8 cellular contexts compared by ENCODE assay signal in genomic region chr6:160520043-160520904, GRCh38.
A peak's percentile ranks its signal among the peaks of the same experiment; 100 is the strongest.
DNase-seq lines count a peak whose midpoint lies in the region; ATAC-seq and TF ChIP-seq lines count a peak whose summit lies in the region.

No MANE protein-coding gene starts in this region.

- peak overlapping the region; percentile 80 for H3K27ac Mint-ChIP-seq in activated CD4-positive, alpha-beta T cell treated with anti-CD3 and anti-CD28 coated beads for 36 hours

- POLR2A ChIA-PET in activated CD4-positive, alpha-beta T cell treated with anti-CD3 and anti-CD28 coated beads for 36 hours (lab: Charles Lee), result interaction anchor here (0.6 to 0.7 kb wide), 2 partner anchors 12 to 731 kb away, joined by 3 to 4 read pairs; partner anchors contain the start of gene TCP1

- DNase-seq in NCI-H446 (lab: John Stamatoyannopoulos, UW) (peak; percentile 23 to 54), NCI-H446 treated with DMSO at 0.1 percent for 48 hours (lab: John Stamatoyannopoulos, UW) (no peak), NCI-H1930 (lab: John Stamatoyannopoulos, UW) (peak; percentile 47 to 73), choroid plexus epithelial cell (ENCODE audit: low read depth) (peak; percentile 46), left colon (peak; percentile 55 to 82)
- DNase-seq in activated CD4-positive, alpha-beta T cell treated with anti-CD3 and anti-CD28 coated beads for 36 hours, result peak; percentile 83
- peak; percentile 74 to 76 for DNase-seq in stimulated activated CD4-positive, alpha-beta T cell treated with anti-CD3 and anti-CD28 coated beads, Interleukin-1b, Interleukin-23, amount 100 ng/mL, for 4 hours (ENCODE audit: low read depth in 2 of 2)

- H3K27me3 Mint-ChIP-seq in activated CD4-positive, alpha-beta T cell treated with anti-CD3 and anti-CD28 coated beads for 36 hours, result peaks cover 5% of the 10 kb centered on the region

- H3K9me3 Mint-ChIP-seq in activated CD4-positive, alpha-beta T cell treated with anti-CD3 and anti-CD28 coated beads for 36 hours (ENCODE audit: low read depth), result no peaks in the 10 kb centered on the region

- peaks cover 25% of the 10 kb centered on the region for H3K4me1 Mint-ChIP-seq in activated CD4-positive, alpha-beta T cell treated with anti-CD3 and anti-CD28 coated beads for 36 hours

- peak overlapping the region; percentile 69 for H3K4me3 ChIP-seq in choroid plexus epithelial cell (ENCODE audit: low read depth, low read length)

- CTCF ChIA-PET in activated CD4-positive, alpha-beta T cell treated with anti-CD3 and anti-CD28 coated beads for 36 hours (lab: Charles Lee), result interaction anchor here (0.6 to 7.4 kb wide), 17 partner anchors 9 to 1300 kb away, joined by 3 to 88 read pairs (median 4); no protein-coding TSS in a partner anchor

- no peaks in the 10 kb centered on the region for H3K36me3 Mint-ChIP-seq in activated CD4-positive, alpha-beta T cell treated with anti-CD3 and anti-CD28 coated beads for 36 hours (ENCODE audit: low read depth)

- peak; percentile 67 for ATAC-seq in HG02840 (IDR thresholded peaks at IDR 0.05; ENCODE audit: low FRiP score, unreplicated experiment)
- peak; percentile 76 for ATAC-seq in activated CD4-positive, alpha-beta T cell treated with anti-CD3 and anti-CD28 coated beads for 36 hours
- peak; percentile 93 for ATAC-seq in left colon

- H3K4me3 Mint-ChIP-seq in activated CD4-positive, alpha-beta T cell treated with anti-CD3 and anti-CD28 coated beads for 36 hours, result peak overlapping the region; percentile 79

- TF ChIP-seq CTCF in choroid plexus epithelial cell (conservative IDR thresholded peaks at IDR 0.05; ENCODE audit: low read depth, low read length), result peak; percentile 19

- intact Hi-C loops in activated CD4-positive, alpha-beta T cell treated with anti-CD3 and anti-CD28 coated beads for 36 hours (cut with DNase I, micrococcal nuclease), result loop anchor here (1.0 to 10.0 kb wide), 11 partner anchors 14 to 852 kb away; partner anchors contain the start of genes MAP3K4 (in 1 of the 2) and SOD2 (in 1 of the 2)
- intact Hi-C loops in left colon (cut with DNase I, micrococcal nuclease), result no loop called here

Comparison
In these comparisons a context has a peak if more than half of its experiments do, and no peak if none do; other contexts are left out.
1. intact Hi-C loops: an anchor here in activated CD4-positive, alpha-beta T cell treated with anti-CD3 and anti-CD28 coated beads for 36 hours (1.0 to 10.0 kb wide); none called in left colon.